ENCODE assay signal across 9 cellular contexts in the genomic region with DNA sequence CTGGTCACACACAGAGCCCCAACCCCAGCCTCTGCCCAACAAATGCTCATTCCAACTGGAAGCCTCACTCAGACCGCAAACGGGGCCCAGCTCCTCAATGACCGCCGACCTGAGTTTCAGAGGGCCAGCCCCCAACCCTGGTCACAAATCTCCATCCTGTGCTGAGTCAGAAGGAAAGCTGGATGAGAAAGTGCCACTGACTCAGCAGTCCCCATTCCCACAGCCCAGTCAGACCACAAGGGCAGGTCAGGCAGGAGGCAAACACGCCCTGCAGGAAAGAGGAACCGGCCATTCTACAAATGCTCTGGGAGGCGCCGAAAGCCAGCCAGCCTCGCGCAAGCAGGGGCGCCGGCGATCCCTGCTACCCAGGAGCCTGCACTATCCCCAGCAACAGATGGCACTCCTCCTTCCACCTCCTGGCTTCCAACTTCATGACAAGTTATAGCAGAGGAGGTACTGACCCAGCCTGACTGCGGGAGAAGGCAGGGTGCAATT. TPM values are rescaled to one million over a fixed set of nuclear protein-coding genes. Genes with fewer than 3 reads are reported as not detected.
DNase-seq lines count a peak whose midpoint lies in the region; ATAC-seq, FAIRE-seq and TF ChIP-seq lines count a peak whose summit lies in the region.
"Had no signal": no experiment of that assay in that cellular context is flagged by ENCODE, and none has a peak within 500 bp of the region (broad histone marks: within the 10 kb centered on the region; RNA-seq: fewer than 3 reads in every experiment).

No MANE protein-coding gene starts in this region.

- TF ChIP-seq POLR2A in A549 (IDR thresholded peaks at IDR 0.05; ENCODE audit: low read length) (no peak), HCT116 (IDR thresholded peaks at IDR 0.05; ENCODE audit: borderline replicate concordance, extremely low read depth, insufficient read depth, insufficient read length) (no peak), gastrocnemius medialis (IDR thresholded peaks at IDR 0.05) (no peak)

- CTCF ChIA-PET in A549 (lab: Yijun Ruan, JAX) (interaction anchor here (0.8 to 12.9 kb wide), 17 partner anchors 8 to 188 kb away, joined by 3 to 205 read pairs (median 7); a partner anchor contains a TSS), HCT116 (lab: Charles Lee) (interaction anchor here (0.6 to 1.3 kb wide), 3 partner anchors 17 to 419 kb away, joined by 3 to 4 read pairs (median 4); a partner anchor contains a TSS)

- H3K9ac ChIP-seq in HCT116 (ENCODE audit: low read length) = no peak overlapping the region

- DNase-seq in A549 (ENCODE audit: low read depth in 1 of 2, low spot score in 1 of 2) (peak; percentile 63 to 65), HCT116 (ENCODE audit: low read depth, low spot score) (no peak), kidney epithelial cell (ENCODE audit: low read depth) (peak; percentile 75), gastrocnemius medialis (no peak)
- no peak for DNase-seq in activated naive CD8-positive, alpha-beta T cell treated with anti-CD3 and anti-CD28 coated beads for 36 hours
- no peak for DNase-seq in stimulated activated naive CD8-positive, alpha-beta T cell treated with anti-CD3 and anti-CD28 coated beads, Interleukin-15, Interleukin-2, amounts not matched to agents 100 U/mL and 50 U/mL, for 24 hours
- DNase-seq: activated CD8-positive, alpha-beta memory T cell treated with anti-CD3 and anti-CD28 coated beads, Interleukin-2, amount 50 U/mL, for 48 hours had no signal

- TF ChIP-seq CTCF in A549 (IDR thresholded peaks at IDR 0.05) (no peak), HCT116 (IDR thresholded peaks at IDR 0.05 in 2 of 3, conservative IDR thresholded peaks at IDR 0.05 in 1 of 3; ENCODE audit: borderline replicate concordance in 1 of 3, insufficient read depth in 1 of 3, low read depth in 2 of 3, low read length in 2 of 3) (no peak), kidney epithelial cell (IDR thresholded peaks at IDR 0.05; ENCODE audit: insufficient read depth, low read length, poor library complexity, severe bottlenecking) (no peak), gastrocnemius medialis (IDR thresholded peaks at IDR 0.05 in 4 of 5, conservative IDR thresholded peaks at IDR 0.05 in 1 of 5) (no peak)

- no peak for TF ChIP-seq EP300 in A549 (IDR thresholded peaks at IDR 0.05)

- peaks cover 9% of the 10 kb centered on the region; the same call in 1 of the 2 replicates for H4K20me1 ChIP-seq in HCT116 (ENCODE audit: insufficient read depth)

- no TSS peak for BruUV-seq in HCT116 (replicated peaks; lab: Mats Ljungman, UMichigan)

- peak overlapping the region; percentile 27 for H3K4me2 ChIP-seq in A549
- H3K4me2 ChIP-seq in HCT116 (ENCODE audit: low read length) = no peak overlapping the region

- RAD21 ChIA-PET in HCT116 (lab: Charles Lee; ENCODE audit: low non-redundant PET in 1 of 2, low total read pairs in 2 of 2, uncharacterized antibody in 2 of 2, unreplicated experiment in 2 of 2) = no interaction called here

- no peak for TF ChIP-seq RAD21 in A549 (conservative IDR thresholded peaks at IDR 0.05 in 1 of 2, IDR thresholded peaks at IDR 0.05 in 1 of 2)
- no peak for TF ChIP-seq RAD21 in HCT116 (IDR thresholded peaks at IDR 0.05; ENCODE audit: low read depth)

- H2AFZ ChIP-seq in HCT116 (ENCODE audit: low read depth, low read length, poor library complexity, severe bottlenecking) = no peak overlapping the region

- no peak overlapping the region for H3K4me3 Mint-ChIP-seq in activated naive CD8-positive, alpha-beta T cell treated with anti-CD3 and anti-CD28 coated beads for 36 hours

- H3K36me3 Mint-ChIP-seq in activated naive CD8-positive, alpha-beta T cell treated with anti-CD3 and anti-CD28 coated beads for 36 hours = peaks cover 26% of the 10 kb centered on the region

- H3K27me3 ChIP-seq in HCT116 (ENCODE audit: insufficient read depth, low read length) (no peaks in the 10 kb centered on the region), kidney epithelial cell (ENCODE audit: control insufficient read depth, insufficient read depth, low read length) (no peaks in the 10 kb centered on the region), gastrocnemius medialis (no peaks in the 10 kb centered on the region)

- H3K4me1 Mint-ChIP-seq in activated naive CD8-positive, alpha-beta T cell treated with anti-CD3 and anti-CD28 coated beads for 36 hours = peaks cover 26% of the 10 kb centered on the region

- no peak for FAIRE-seq in A549 (lab: Jason Lieb, UNC)

- peaks cover 43% of the 10 kb centered on the region for H3K4me1 ChIP-seq in A549
- peaks cover 0 to 16% of the 10 kb centered on the region in 2 experiments; a peak in 2 of 4 replicates for H3K4me1 ChIP-seq in HCT116 (ENCODE audit: control insufficient read depth in 1 of 2, insufficient read depth in 2 of 2, low read length in 2 of 2)
- peaks cover 6 to 7% of the 10 kb centered on the region in 2 donors for H3K4me1 ChIP-seq in gastrocnemius medialis

- H3K27me3 Mint-ChIP-seq in activated naive CD8-positive, alpha-beta T cell treated with anti-CD3 and anti-CD28 coated beads for 36 hours = no peaks in the 10 kb centered on the region

- H3K27ac ChIP-seq in A549 (peak overlapping the region; percentile 33 to 66; a peak in 4 of 6 replicates), HCT116 (ENCODE audit: low read depth, low read length) (peak overlapping the region; percentile 28; the same call in 1 of the 2 replicates), gastrocnemius medialis (no peak overlapping the region)

- WGBS in A549 (ENCODE audit: missing lambda C conversion rate) = 74% methylated on average over 14 of the region's 14 CpGs

- intact Hi-C loops in HCT116 (cut with micrococcal nuclease) (no loop called here), gastrocnemius medialis (cut with DNase I; ENCODE audit: low total_unique reads) (no loop called here)

- H3K79me2 ChIP-seq in HCT116 (ENCODE audit: insufficient read depth, low read length) = peaks cover 90% of the 10 kb centered on the region

- H3K9me2 ChIP-seq in HCT116 (ENCODE audit: insufficient read depth) = no peaks in the 10 kb centered on the region

- H3K9me3 ChIP-seq in A549 = no peaks in the 10 kb centered on the region
- no peaks in the 10 kb centered on the region for H3K9me3 ChIP-seq in HCT116 (ENCODE audit: control insufficient read depth in 1 of 2, insufficient read depth in 1 of 2, low read depth in 1 of 2, low read length in 2 of 2)
- H3K9me3 ChIP-seq in gastrocnemius medialis = no peaks in the 10 kb centered on the region

- no peaks in the 10 kb centered on the region for H3K9me3 Mint-ChIP-seq in activated naive CD8-positive, alpha-beta T cell treated with anti-CD3 and anti-CD28 coated beads for 36 hours

- POLR2A ChIA-PET in A549 (lab: Yijun Ruan, JAX) (interaction anchor here (1.0 kb wide), 1 partner anchor 11 kb away, joined by 4 read pairs; no protein-coding TSS in a partner anchor), HCT116 (lab: Charles Lee) (no interaction called here)

- ATAC-seq in A549 = peak; percentile 29 to 36; a peak in 5 of 6 replicates
- ATAC-seq in HCT116 = peak; percentile 35
- no peak for ATAC-seq in gastrocnemius medialis
- no peak for ATAC-seq in GM18498 (IDR thresholded peaks at IDR 0.05; ENCODE audit: unreplicated experiment)
- ATAC-seq in GM21360 (IDR thresholded peaks at IDR 0.05; ENCODE audit: unreplicated experiment) = no peak
- ATAC-seq in stimulated activated naive CD8-positive, alpha-beta T cell treated with anti-CD3 and anti-CD28 coated beads, Interleukin-15, Interleukin-2, amounts not matched to agents 100 U/mL and 50 U/mL, for 24 hours = no peak

- H3K27ac Mint-ChIP-seq in activated naive CD8-positive, alpha-beta T cell treated with anti-CD3 and anti-CD28 coated beads for 36 hours = peak overlapping the region; percentile 45

- in situ Hi-C loops in gastrocnemius medialis (cut with MboI; ENCODE audit: low sequenced_read_pairs in 4 of 4) = no loop called here

- no peak overlapping the region for H3K4me3 ChIP-seq in A549
- no peak overlapping the region for H3K4me3 ChIP-seq in HCT116 (replicated peaks in 1 of 2; ENCODE audit: low read depth in 1 of 2, low read length in 2 of 2)
- no peak overlapping the region for H3K4me3 ChIP-seq in kidney epithelial cell (ENCODE audit: low read depth, low read length)
- H3K4me3 ChIP-seq in gastrocnemius medialis = no peak overlapping the region

- peaks cover 51 to 54% of the 10 kb centered on the region in 2 experiments for H3K36me3 ChIP-seq in HCT116 (ENCODE audit: control insufficient read depth in 1 of 2, insufficient read depth in 2 of 2, low read length in 2 of 2)
- peaks cover 11% of the 10 kb centered on the region for H3K36me3 ChIP-seq in kidney epithelial cell (ENCODE audit: control insufficient read depth, insufficient read depth, low read length)
- H3K36me3 ChIP-seq in gastrocnemius medialis = peaks cover 0 to 84% of the 10 kb centered on the region in 2 donors

RNA-seq across cellular contexts. Expression of a gene that starts 14.1 kb away (rescaled TPM):
- 8.3 and 10.4 TPM in 2 replicates for polyA plus RNA-seq in A549 (2011; rRNA removed)
- polyA plus RNA-seq in A549 (2012; cell fraction: cytosol; rRNA removed) = 20.7 and 21.5 TPM in 2 replicates
- 43.5 and 59.2 TPM in 2 replicates for polyA plus RNA-seq in A549 (2012; cell fraction: nucleus; rRNA removed)
- 21.7 to 25.8 TPM (median 24.6 TPM) in 3 replicates for polyA plus RNA-seq in A549 (2017; fragmentation: RNase III; extraction: RNeasy Plus Mini Kit Qiagen cat#74134 plus additional on column Dnase treatment)
- 22.8 and 23.8 TPM in 2 replicates for polyA minus RNA-seq in A549 (2011; rRNA and poly(A)+ RNA removed)
- 73.5 TPM for total RNA-seq in HCT116 (2021; ENCODE audit: unreplicated experiment)
- 62.1 and 81.0 TPM in 2 replicates for polyA plus RNA-seq in HCT116 (2012)
- total RNA-seq in activated naive CD8-positive, alpha-beta T cell treated with anti-CD3 and anti-CD28 coated beads for 36 hours = 10 to 100 TPM; 68.6 to 76.2 TPM
- total RNA-seq in kidney epithelial cell = 52.4 and 63.6 TPM in 2 replicates
- total RNA-seq in gastrocnemius medialis = 1 to 10 TPM; 4.2 to 7.2 (median 6.1) TPM

RNA-seq across cellular contexts. Expression of a gene that starts 14.8 kb away (rescaled TPM):
- polyA plus RNA-seq in A549 (2011; rRNA removed) (14.7 and 16.4 TPM in 2 replicates), A549 (2017; fragmentation: RNase III; extraction: RNeasy Plus Mini Kit Qiagen cat#74134 plus additional on column Dnase treatment) (18.4 to 20.2 TPM (median 18.8 TPM) in 3 replicates)
- polyA plus RNA-seq in A549 (2012; cell fraction: cytosol; rRNA removed) = 23.9 and 34.0 TPM in 2 replicates
- polyA plus RNA-seq in A549 (2012; cell fraction: nucleus; rRNA removed) = 75.2 and 82.8 TPM in 2 replicates
- 10.6 and 13.3 TPM in 2 replicates for polyA minus RNA-seq in A549 (2011; rRNA and poly(A)+ RNA removed)
- total RNA-seq in HCT116 (2021; ENCODE audit: unreplicated experiment) (19.4 TPM), kidney epithelial cell (25.7 and 41.7 TPM in 2 replicates), gastrocnemius medialis (10 to 100 TPM; 16.5 to 23.0 (median 18.9) TPM)
- 9.0 and 13.3 TPM in 2 replicates for polyA plus RNA-seq in HCT116 (2012)
- total RNA-seq in activated naive CD8-positive, alpha-beta T cell treated with anti-CD3 and anti-CD28 coated beads for 36 hours = 10 to 100 TPM; 17.3 to 18.8 TPM

RNA-seq across cellular contexts. Expression of a gene that starts 15.2 kb away (rescaled TPM):
- polyA plus RNA-seq in A549 (2011; rRNA removed) = 62.8 and 66.2 TPM in 2 replicates
- 192 and 270 TPM in 2 replicates for polyA plus RNA-seq in A549 (2012; cell fraction: cytosol; rRNA removed)
- 380 and 588 TPM in 2 replicates for polyA plus RNA-seq in A549 (2012; cell fraction: nucleus; rRNA removed)
- 70.0 to 72.9 TPM (median 71.0 TPM) in 3 replicates for polyA plus RNA-seq in A549 (2017; fragmentation: RNase III; extraction: RNeasy Plus Mini Kit Qiagen cat#74134 plus additional on column Dnase treatment)
- 65.2 and 89.1 TPM in 2 replicates for polyA minus RNA-seq in A549 (2011; rRNA and poly(A)+ RNA removed)
- 107 TPM for total RNA-seq in HCT116 (2021; ENCODE audit: unreplicated experiment)
- polyA plus RNA-seq in HCT116 (2012) = 95.1 and 137 TPM in 2 replicates
- total RNA-seq in activated naive CD8-positive, alpha-beta T cell treated with anti-CD3 and anti-CD28 coated beads for 36 hours = 10 to 100 TPM; 54.9 to 57.9 TPM
- total RNA-seq in kidney epithelial cell = 111 and 117 TPM in 2 replicates
- total RNA-seq in gastrocnemius medialis = 10 to 100 TPM; 45.5 to 75.7 (median 57.9) TPM

RNA-seq across cellular contexts. Expression of a gene that starts 57.3 kb away (rescaled TPM):
- polyA plus RNA-seq in A549 (2011; rRNA removed) = 302 and 306 TPM in 2 replicates
- 195 and 237 TPM in 2 replicates for polyA plus RNA-seq in A549 (2012; cell fraction: cytosol; rRNA removed)
- polyA plus RNA-seq in A549 (2012; cell fraction: nucleus; rRNA removed) = 457 and 532 TPM in 2 replicates
- 184 to 200 TPM (median 189 TPM) in 3 replicates for polyA plus RNA-seq in A549 (2017; fragmentation: RNase III; extraction: RNeasy Plus Mini Kit Qiagen cat#74134 plus additional on column Dnase treatment)
- polyA minus RNA-seq in A549 (2011; rRNA and poly(A)+ RNA removed) = 366 and 376 TPM in 2 replicates
- 284 TPM for total RNA-seq in HCT116 (2021; ENCODE audit: unreplicated experiment)
- polyA plus RNA-seq in HCT116 (2012) = 346 and 361 TPM in 2 replicates
- total RNA-seq in activated naive CD8-positive, alpha-beta T cell treated with anti-CD3 and anti-CD28 coated beads for 36 hours = 100 to 1,000 TPM; 299 to 309 TPM
- total RNA-seq in kidney epithelial cell = 192 and 213 TPM in 2 replicates
- 10 to 100 TPM in 3 of 4 donors, 1 to 10 TPM in 1; 7.6 to 18.5 (median 10.7) TPM for total RNA-seq in gastrocnemius medialis

Comparison
In these comparisons a context has a peak if more than half of its experiments do, and no peak if none do; other contexts are left out.
1. ATAC-seq: peak in A549 (2 of 2) and HCT116 (single experiment); none in gastrocnemius medialis (0 of 2), GM18498 (single experiment), GM21360 (single experiment) and stimulated activated naive CD8-positive, alpha-beta T cell treated with anti-CD3 and anti-CD28 coated beads, Interleukin-15, Interleukin-2, amounts not matched to agents 100 U/mL and 50 U/mL, for 24 hours (single experiment).
2. DNase-seq: peak in A549 (2 of 2) and kidney epithelial cell (single experiment); none in HCT116 (single experiment), activated naive CD8-positive, alpha-beta T cell treated with anti-CD3 and anti-CD28 coated beads for 36 hours (single experiment), gastrocnemius medialis (0 of 2) and stimulated activated naive CD8-positive, alpha-beta T cell treated with anti-CD3 and anti-CD28 coated beads, Interleukin-15, Interleukin-2, amounts not matched to agents 100 U/mL and 50 U/mL, for 24 hours (single experiment).
3. H3K27ac ChIP-seq: peak in A549 (2 of 2) and HCT116 (single experiment); none in gastrocnemius medialis (0 of 4).